1 cellular context compared by ENCODE assay signal in genomic region chr1:42743302-42744029, GRCh38.
TF ChIP-seq lines count a peak whose summit lies in the region.

No MANE protein-coding gene starts in this region.

TF ChIP-seq in H1, 55 proteins besides CTCF, POLR2A, EP300 and RAD21:
- TF ChIP-seq SIN3A (conservative IDR thresholded peaks at IDR 0.05 in 1 of 2, IDR thresholded peaks at IDR 0.05 in 1 of 2; ENCODE audit: low read depth in 1 of 2, low read length in 2 of 2) (no peak), ZNF274 (IDR thresholded peaks at IDR 0.05; ENCODE audit: borderline replicate concordance, extremely low read depth, low read length) (no peak), SP4 (IDR thresholded peaks at IDR 0.05; ENCODE audit: low read length) (no peak), CHD2 (IDR thresholded peaks at IDR 0.05; ENCODE audit: low read length) (no peak), BCL11A (IDR thresholded peaks at IDR 0.05; ENCODE audit: low read depth in 2 of 2, low read length in 2 of 2) (no peak)
